Comparison of ENCODE assay signal across 10 cellular contexts in the genomic region with DNA sequence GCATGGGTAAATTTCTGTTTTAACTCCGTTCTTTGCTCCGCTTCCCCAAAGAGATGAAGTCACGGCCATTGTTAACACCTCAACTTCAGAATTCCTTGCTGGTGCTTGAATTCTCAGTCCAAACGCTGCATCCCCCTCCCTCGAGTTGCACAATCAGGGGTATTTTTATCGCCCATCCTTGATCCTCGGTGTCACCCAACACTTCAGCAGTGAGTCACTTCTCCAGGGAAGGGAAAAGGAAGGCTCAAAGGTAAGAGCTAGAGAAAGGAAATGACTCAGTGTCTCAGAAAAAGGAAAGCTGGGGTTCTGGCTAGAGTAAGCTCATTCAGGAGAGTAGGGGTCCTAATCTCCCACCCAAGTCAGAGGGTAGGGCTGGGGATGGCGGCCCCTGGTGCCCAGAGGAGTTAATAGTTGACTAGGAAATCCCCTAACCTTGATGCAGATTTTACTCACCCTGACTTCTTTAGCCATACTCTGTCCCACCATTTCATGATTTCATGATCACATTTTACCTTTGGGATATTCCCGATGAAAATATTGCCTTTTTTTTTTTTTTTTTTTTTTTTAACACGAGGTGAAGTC. TPM values are rescaled to one million over a fixed set of nuclear protein-coding genes. Genes with fewer than 3 reads are reported as not detected.
DNase-seq lines count a peak whose midpoint lies in the region; ATAC-seq and TF ChIP-seq lines count a peak whose summit lies in the region.
"Had no signal": no experiment of that assay in that cellular context is flagged by ENCODE, and none has a peak within 500 bp of the region (broad histone marks: within the 10 kb centered on the region; RNA-seq: fewer than 3 reads in every experiment).

No MANE protein-coding gene starts in this region.

- H3K79me1 ChIP-seq in mesendoderm (ENCODE audit: low read length): no peaks in the 10 kb centered on the region

- H3K36me3 ChIP-seq in mesendoderm (ENCODE audit: control insufficient read depth, insufficient read depth, low read length): no peaks in the 10 kb centered on the region

- H2AK5ac ChIP-seq in mesendoderm (ENCODE audit: low read length): no peak overlapping the region

- POLR2A ChIA-PET in AG04450 (lab: Yijun Ruan, JAX): interaction anchor here (0.7 to 2.4 kb wide), 7 partner anchors 11 to 153 kb away, joined by 3 to 10 read pairs (median 4); no protein-coding TSS in a partner anchor

- no peak overlapping the region for H2BK5ac ChIP-seq in mesendoderm (ENCODE audit: low read length)

- H3K9ac ChIP-seq in mesendoderm (ENCODE audit: low read length): no peak overlapping the region

- no peaks in the 10 kb centered on the region for H3K4me1 ChIP-seq in mesendoderm (ENCODE audit: control insufficient read depth, low read depth, low read length)

- no peak; the same call in 1 of the 2 replicates for TF ChIP-seq CTCF in AG04450 (IDR thresholded peaks at IDR 0.05; ENCODE audit: low read depth, low read length)

- no peak overlapping the region for H4K8ac ChIP-seq in mesendoderm (ENCODE audit: low read depth, low read length)

- peak overlapping the region; percentile 4; the same call in 1 of the 2 replicates for H3K4me3 ChIP-seq in AG04450 (ENCODE audit: low read depth, low read length)
- H3K4me3 ChIP-seq in mesendoderm (ENCODE audit: low read length): no peak overlapping the region

- H2BK120ac ChIP-seq in mesendoderm (ENCODE audit: low read depth, low read length): no peak overlapping the region

- H3K79me2 ChIP-seq in mesendoderm (ENCODE audit: control insufficient read depth, insufficient read depth, low read length): no peaks in the 10 kb centered on the region

- H3K27me3 ChIP-seq in AG04450 (ENCODE audit: control insufficient read depth, insufficient read depth, low read length) (no peaks in the 10 kb centered on the region), mesendoderm (ENCODE audit: insufficient read depth, low read length, poor library complexity) (no peaks in the 10 kb centered on the region)

- WGBS in mesendoderm (ENCODE audit: extremely low coverage, insufficient coverage, low lambda C conversion rate): no CpG with 5 or more reads among the region's 10 CpGs

- CTCF ChIA-PET in AG04450 (lab: Charles Lee): interaction anchor here (0.7 to 1.0 kb wide), 3 partner anchors 14 to 27 kb away, joined by 3 to 4 read pairs (median 4); no protein-coding TSS in a partner anchor

- DNase-seq in AG04450 (ENCODE audit: low read depth, low spot score): peak; percentile 52
- peak; percentile 92 for DNase-seq in M059J (ENCODE audit: low read depth)
- DNase-seq in caudate nucleus (lab: John Stamatoyannopoulos, UW): peak in 4 of 61 donors; percentile 14 to 63 (median 30)
- DNase-seq in mesendoderm: peak; percentile 86
- no peak for DNase-seq in NCI-H526 treated with DMSO at 0.1 percent for 48 hours (lab: John Stamatoyannopoulos, UW)
- no peak for DNase-seq in ureter (ENCODE audit: low spot score)
- DNase-seq in SHP77 treated with DMSO at 0.1 percent for 48 hours (lab: John Stamatoyannopoulos, UW): no peak
- DNase-seq: activated CD8-positive, alpha-beta memory T cell treated with anti-CD3 and anti-CD28 coated beads, Interleukin-2, amount 10 ng/mL, durations not matched to agents 7 days and 5 days; CD8-positive, alpha-beta T cell had no signal

- no peak overlapping the region for H3K23ac ChIP-seq in mesendoderm (ENCODE audit: low read length)

- no peaks in the 10 kb centered on the region for H3K9me3 ChIP-seq in AG04450 (ENCODE audit: control insufficient read depth, insufficient read depth, low read length)

- H3K4me2 ChIP-seq in mesendoderm (ENCODE audit: low read length): no peak overlapping the region

- no peak overlapping the region for H2BK15ac ChIP-seq in mesendoderm (replicated peaks; ENCODE audit: low read depth)

- H4K5ac ChIP-seq in mesendoderm (ENCODE audit: low read length): no peak overlapping the region

- H3K18ac ChIP-seq in mesendoderm (ENCODE audit: low read length): no peak overlapping the region

- H3K4ac ChIP-seq in mesendoderm (ENCODE audit: low read depth, low read length): no peak overlapping the region

- no peak for ATAC-seq in GM21619 (IDR thresholded peaks at IDR 0.05; ENCODE audit: unreplicated experiment)
- ATAC-seq: activated CD8-positive, alpha-beta memory T cell treated with anti-CD3 and anti-CD28 coated beads, Interleukin-2, amount 10 ng/mL, durations not matched to agents 7 days and 5 days; CD8-positive, alpha-beta T cell had no signal

- no peak overlapping the region for H3K56ac ChIP-seq in mesendoderm (ENCODE audit: low read length)

- peak overlapping the region; percentile 89 for H3K27ac ChIP-seq in AG04450 (ENCODE audit: low read depth, low read length)
- H3K27ac ChIP-seq in caudate nucleus (ENCODE audit: low read depth, low read length): peak overlapping the region; percentile 70
- no peak overlapping the region for H3K27ac ChIP-seq in mesendoderm (ENCODE audit: low read depth, low read length)

RNA-seq across cellular contexts. Expression of a gene that starts 39.8 kb away (rescaled TPM):
- 66.8 and 80.9 TPM in 2 replicates for polyA plus RNA-seq in AG04450 (2011; rRNA removed)
- 52.9 and 60.1 TPM in 2 replicates for polyA minus RNA-seq in AG04450 (2011; rRNA and poly(A)+ RNA removed)
- 28.8 and 58.1 TPM in 2 replicates for total RNA-seq in M059J (2014; rRNA removed; shearing (Covaris generic))
- polyA plus RNA-seq in mesendoderm (2013, experiment 1 of 2): 22.6 TPM
- polyA plus RNA-seq in mesendoderm (2013, experiment 2 of 2): 23.2 TPM
- 137 TPM for total RNA-seq in ureter

Comparison
In these comparisons a context has a peak if more than half of its experiments do, and no peak if none do; other contexts are left out.
1. DNase-seq: peak in AG04450 (single experiment), M059J (single experiment) and mesendoderm (single experiment); none in NCI-H526 treated with DMSO at 0.1 percent for 48 hours (single experiment), ureter (single experiment) and SHP77 treated with DMSO at 0.1 percent for 48 hours (single experiment).